ENCODE assay signal across 17 cellular contexts in the genomic region with DNA sequence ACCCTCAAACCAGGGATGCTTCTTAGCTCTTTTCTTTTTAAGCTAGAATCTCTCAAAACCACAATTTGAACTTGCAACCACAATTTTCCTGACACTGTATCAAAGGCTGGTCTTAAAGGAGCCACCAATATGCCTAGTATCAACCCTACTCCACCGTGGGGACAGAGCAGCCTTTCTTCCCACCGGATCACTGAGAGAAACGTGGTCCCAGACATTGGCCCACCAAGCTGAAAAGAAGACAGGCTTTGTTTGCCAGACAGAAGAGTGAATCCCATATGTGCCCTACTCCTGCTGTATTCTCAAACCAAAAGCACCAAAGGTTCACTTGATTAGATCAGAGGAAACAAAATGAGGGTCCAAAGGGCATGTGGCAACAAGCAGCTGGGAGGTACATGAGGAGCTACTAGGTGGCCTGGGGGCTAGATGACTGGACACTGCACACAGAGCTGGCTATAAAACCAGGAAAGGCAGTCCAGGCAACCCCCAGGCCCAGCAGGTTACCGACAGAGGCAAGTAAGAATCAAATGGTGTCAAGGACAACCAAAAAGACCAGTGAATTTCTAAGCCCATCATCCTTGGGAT. TPM values are rescaled to one million over a fixed set of nuclear protein-coding genes. Genes with fewer than 3 reads are reported as not detected.
DNase-seq lines count a peak whose midpoint lies in the region; FAIRE-seq and TF ChIP-seq lines count a peak whose summit lies in the region.
"Had no signal": no experiment of that assay in that cellular context is flagged by ENCODE, and none has a peak within 500 bp of the region (broad histone marks: within the 10 kb centered on the region; RNA-seq: fewer than 3 reads in every experiment).

No MANE protein-coding gene starts in this region.

- no peak for DNase-seq in activated naive CD4-positive, alpha-beta T cell (lab: John Stamatoyannopoulos, UW)
- DNase-seq in astrocyte (ENCODE audit: low read depth): no peak
- DNase-seq in activated effector memory CD4-positive, alpha-beta T cell treated with anti-CD3 and anti-CD28 coated beads, Interleukin-2, amount 50 U/mL, for 16 hours: no peak
- DNase-seq in SK-N-SH: no peak
- DNase-seq in NCI-H526 (lab: John Stamatoyannopoulos, UW): no peak
- DNase-seq: ACHN; activated gamma-delta T cell; central memory CD4-positive, alpha-beta T cell; DMS 273 treated with DMSO at 0.1 percent for 48 hours; esophagus squamous epithelium; NCI-H2227 treated with DMSO at 0.1 percent for 48 hours; upper lobe of left lung had no signal

- TF ChIP-seq RAD21 in liver (IDR thresholded peaks at IDR 0.05): peak in 1 of 2 donors; percentile 47
- no peak for TF ChIP-seq RAD21 in SK-N-SH (IDR thresholded peaks at IDR 0.05; ENCODE audit: low read length)

- H3K27me3 ChIP-seq in astrocyte (ENCODE audit: insufficient read depth, low read length) (peaks cover 13% of the 10 kb centered on the region), liver (ENCODE audit: control insufficient read depth in 4 of 4, insufficient read depth in 4 of 4, low read length in 3 of 4) (no peaks in the 10 kb centered on the region), thymus (ENCODE audit: control insufficient read depth, insufficient read depth) (no peaks in the 10 kb centered on the region), SK-N-SH (ENCODE audit: insufficient read depth) (no peaks in the 10 kb centered on the region)

- WGBS in liver: 44% methylated on average over 4 of the region's 4 CpGs
- 85% methylated on average over 4 of the region's 4 CpGs for WGBS in thymus
- WGBS in SK-N-SH (ENCODE audit: low lambda C conversion rate): 79% methylated on average over 4 of the region's 4 CpGs

- peaks cover 17% of the 10 kb centered on the region for H3F3A ChIP-seq in SK-N-SH (replicated peaks; ENCODE audit: insufficient read depth)

- no peak overlapping the region for H3K4me3 ChIP-seq in astrocyte (ENCODE audit: insufficient read depth, low read depth, low read length)
- H3K4me3 ChIP-seq in liver (ENCODE audit: low read depth in 1 of 3, low read length in 3 of 3): no peak overlapping the region
- H3K4me3 ChIP-seq in thymus (ENCODE audit: low read length): no peak overlapping the region
- no peak overlapping the region for H3K4me3 ChIP-seq in SK-N-SH (ENCODE audit: low read depth in 2 of 2, low read length in 1 of 2)
- H3K4me3 ChIP-seq: esophagus squamous epithelium, upper lobe of left lung had no signal

- no peaks in the 10 kb centered on the region for H3K9me3 Mint-ChIP-seq in activated naive CD4-positive, alpha-beta T cell treated with anti-CD3 and anti-CD28 coated beads, Interleukin-2, amount 50 U/mL, for 24 hours
- no peaks in the 10 kb centered on the region for H3K9me3 Mint-ChIP-seq in astrocyte (ENCODE audit: unreplicated experiment)

- peaks cover 39% of the 10 kb centered on the region for H3K4me1 Mint-ChIP-seq in activated naive CD4-positive, alpha-beta T cell treated with anti-CD3 and anti-CD28 coated beads, Interleukin-2, amount 50 U/mL, for 24 hours
- peaks cover 27% of the 10 kb centered on the region for H3K4me1 Mint-ChIP-seq in astrocyte (ENCODE audit: low read depth, unreplicated experiment)

- H3K36me3 ChIP-seq in astrocyte (ENCODE audit: insufficient read depth, low read length) (peaks cover 39% of the 10 kb centered on the region), liver (ENCODE audit: control insufficient read depth in 4 of 4, insufficient read depth in 3 of 4, low read depth in 1 of 4, low read length in 3 of 4) (peaks cover 16 to 44% (median 35%) of the 10 kb centered on the region in 4 donors), thymus (ENCODE audit: control insufficient read depth, insufficient read depth) (peaks cover 53% of the 10 kb centered on the region), SK-N-SH (replicated peaks in 1 of 2; ENCODE audit: control insufficient read depth in 1 of 2, insufficient read depth in 2 of 2, low read length in 1 of 2) (peaks cover 13 to 57% of the 10 kb centered on the region in 2 experiments)

- no peaks in the 10 kb centered on the region for H3K9me3 ChIP-seq in astrocyte (ENCODE audit: insufficient read depth, low read depth, low read length)
- no peaks in the 10 kb centered on the region for H3K9me3 ChIP-seq in liver (ENCODE audit: control insufficient read depth in 4 of 4, low read length in 3 of 4)
- no peaks in the 10 kb centered on the region for H3K9me3 ChIP-seq in thymus (ENCODE audit: control insufficient read depth)
- no peaks in the 10 kb centered on the region for H3K9me3 ChIP-seq in SK-N-SH
- H3K9me3 ChIP-seq: esophagus squamous epithelium, upper lobe of left lung had no signal

- no peak for TF ChIP-seq EP300 in SK-N-SH (IDR thresholded peaks at IDR 0.05; ENCODE audit: borderline replicate concordance in 1 of 2, low read depth in 1 of 2, low read length in 1 of 2)

- no peak overlapping the region for H3K4me3 Mint-ChIP-seq in activated naive CD4-positive, alpha-beta T cell treated with anti-CD3 and anti-CD28 coated beads, Interleukin-2, amount 50 U/mL, for 24 hours
- H3K4me3 Mint-ChIP-seq in astrocyte (ENCODE audit: unreplicated experiment): no peak overlapping the region

- peaks cover 17% of the 10 kb centered on the region for H3K36me3 Mint-ChIP-seq in activated naive CD4-positive, alpha-beta T cell treated with anti-CD3 and anti-CD28 coated beads, Interleukin-2, amount 50 U/mL, for 24 hours
- peaks cover 29% of the 10 kb centered on the region for H3K36me3 Mint-ChIP-seq in astrocyte (ENCODE audit: low read depth, unreplicated experiment)

- H3K9me2 ChIP-seq in SK-N-SH: no peaks in the 10 kb centered on the region

- POLR2A ChIA-PET in SK-N-SH (lab: Yijun Ruan, JAX): interaction anchor here (1.0 kb wide), 1 partner anchor 21 kb away, joined by 3 read pairs; no protein-coding TSS in a partner anchor

- H3K27ac ChIP-seq in astrocyte (ENCODE audit: low read depth, low read length): no peak overlapping the region
- peak overlapping the region; percentile 17 to 37 for H3K27ac ChIP-seq in liver (ENCODE audit: low read depth in 1 of 2, low read length in 2 of 2)
- peak overlapping the region; percentile 1 for H3K27ac ChIP-seq in thymus (ENCODE audit: low read depth)
- H3K27ac ChIP-seq in SK-N-SH (ENCODE audit: low read depth in 2 of 2, low read length in 1 of 2): peak overlapping the region in 1 of 2 experiments; percentile 75; a peak in 1 of 4 replicates
- H3K27ac ChIP-seq: upper lobe of left lung had no signal

- H3K9ac ChIP-seq in astrocyte (ENCODE audit: low read length): peak overlapping the region; percentile 4
- no peak overlapping the region for H3K9ac ChIP-seq in liver (ENCODE audit: low read depth in 1 of 2, low read length in 2 of 2)
- H3K9ac ChIP-seq in SK-N-SH: no peak overlapping the region

- TF ChIP-seq CTCF in astrocyte (IDR thresholded peaks at IDR 0.05; ENCODE audit: insufficient read depth, low read depth, low read length): no peak
- no peak for TF ChIP-seq CTCF in liver (IDR thresholded peaks at IDR 0.05; ENCODE audit: low read depth, low read length, missing input control)
- TF ChIP-seq CTCF in SK-N-SH (IDR thresholded peaks at IDR 0.05): no peak

- H3K27me3 Mint-ChIP-seq in activated naive CD4-positive, alpha-beta T cell treated with anti-CD3 and anti-CD28 coated beads, Interleukin-2, amount 50 U/mL, for 24 hours: no peaks in the 10 kb centered on the region
- no peaks in the 10 kb centered on the region for H3K27me3 Mint-ChIP-seq in astrocyte (ENCODE audit: low read depth, unreplicated experiment)

- peaks cover 80% of the 10 kb centered on the region for H4K20me1 ChIP-seq in astrocyte (ENCODE audit: insufficient read depth, low read length)
- H4K20me1 ChIP-seq in SK-N-SH (ENCODE audit: insufficient read depth): 0 out of 2 replicates have a peak, but pooled peaks cover 6% of the 10 kb centered on the region

- no peak overlapping the region for H2AFZ ChIP-seq in astrocyte (ENCODE audit: low read depth, low read length)
- no peak overlapping the region for H2AFZ ChIP-seq in SK-N-SH (ENCODE audit: low read depth)

- CTCF ChIA-PET in SK-N-SH (lab: Yijun Ruan, JAX): interaction anchor here (0.9 to 1.1 kb wide), 2 partner anchors 37 to 111 kb away, joined by 3 to 4 read pairs; no protein-coding TSS in a partner anchor

- peak overlapping the region; percentile 65 for H3K4me2 ChIP-seq in astrocyte (ENCODE audit: low read length)
- H3K4me2 ChIP-seq in SK-N-SH: no peak overlapping the region

- H3K27ac Mint-ChIP-seq in activated naive CD4-positive, alpha-beta T cell treated with anti-CD3 and anti-CD28 coated beads, Interleukin-2, amount 50 U/mL, for 24 hours: peak overlapping the region; percentile 19
- H3K27ac Mint-ChIP-seq in astrocyte (ENCODE audit: unreplicated experiment): no peak overlapping the region

- H3K4me1 ChIP-seq in astrocyte (ENCODE audit: insufficient read depth, low read length) (peaks cover 44% of the 10 kb centered on the region), liver (ENCODE audit: control insufficient read depth in 4 of 4, insufficient read depth in 4 of 4, low read length in 3 of 4) (peaks cover 3 to 42% (median 26%) of the 10 kb centered on the region in 4 donors), thymus (ENCODE audit: control insufficient read depth, insufficient read depth, low read length) (peaks cover 10% of the 10 kb centered on the region), SK-N-SH (ENCODE audit: control insufficient read depth in 1 of 2, insufficient read depth in 2 of 2, low read depth in 1 of 2, low read length in 1 of 2) (peaks cover 11 to 19% of the 10 kb centered on the region in 2 experiments; a peak in 2 of 4 replicates)

- FAIRE-seq in astrocyte (lab: Jason Lieb, UNC): no peak

- no peaks in the 10 kb centered on the region for H3K79me2 ChIP-seq in astrocyte (ENCODE audit: insufficient read depth, low read length)
- H3K79me2 ChIP-seq in SK-N-SH (ENCODE audit: insufficient read depth): no peaks in the 10 kb centered on the region

RNA-seq across cellular contexts. Expression of a gene that starts 3.6 kb away (rescaled TPM):
- total RNA-seq in astrocyte (12.2 and 17.7 TPM in 2 replicates), liver (1 to 10 TPM; 1.9 to 3.3 TPM)
- polyA plus RNA-seq in liver (1 to 10 TPM; 2.2 to 6.0 TPM), thymus (11.5 TPM), SK-N-SH (2012; rRNA removed) (3.4 and 5.0 TPM in 2 replicates)
- polyA plus RNA-seq in SK-N-SH (2012; cell fraction: cytosol; rRNA removed): 0.82 and 1.6 TPM in 2 replicates
- 24.9 and 31.4 TPM in 2 replicates for polyA plus RNA-seq in SK-N-SH (2012; cell fraction: nucleus; rRNA removed)

RNA-seq across cellular contexts. Expression of a gene that starts 34.2 kb away (rescaled TPM):
- total RNA-seq in astrocyte: 222 and 251 TPM in 2 replicates
- 100 to 1,000 TPM; 108 to 146 TPM for total RNA-seq in liver
- polyA plus RNA-seq in liver: 10 to 100 TPM; 37.5 to 70.2 TPM
- 129 TPM for polyA plus RNA-seq in thymus
- polyA plus RNA-seq in SK-N-SH (2012; rRNA removed): 170 and 224 TPM in 2 replicates
- 165 and 169 TPM in 2 replicates for polyA plus RNA-seq in SK-N-SH (2012; cell fraction: cytosol; rRNA removed)
- polyA plus RNA-seq in SK-N-SH (2012; cell fraction: nucleus; rRNA removed): 146 and 236 TPM in 2 replicates

RNA-seq across cellular contexts. Expression of a gene that starts 34.3 kb away (rescaled TPM):
- total RNA-seq in astrocyte (23.8 and 23.9 TPM in 2 replicates), liver (10 to 100 TPM; 15.7 to 47.7 TPM)
- polyA plus RNA-seq in liver (100 to 1,000 TPM in 1 of 2 donors, 10 to 100 TPM in 1; 59.2 to 134 TPM), thymus (47.4 TPM), SK-N-SH (2012; rRNA removed) (71.0 and 72.0 TPM in 2 replicates)
- 20.5 and 34.1 TPM in 2 replicates for polyA plus RNA-seq in SK-N-SH (2012; cell fraction: cytosol; rRNA removed)
- 253 and 263 TPM in 2 replicates for polyA plus RNA-seq in SK-N-SH (2012; cell fraction: nucleus; rRNA removed)

RNA-seq across cellular contexts. Expression of a gene that starts 57.8 kb away (rescaled TPM):
- total RNA-seq in astrocyte (0.79 and 1.4 TPM in 2 replicates), liver (1 to 10 TPM in 1 of 2 donors, not detected in 1; 1.7 TPM)
- polyA plus RNA-seq in liver (under 1 TPM; 0.31 to 0.40 TPM), thymus (1.4 TPM), SK-N-SH (2012; rRNA removed) (0.23 TPM in 1 of 2 replicates, not detected in the other)
- polyA plus RNA-seq in SK-N-SH (2012; cell fraction: cytosol; rRNA removed): 0.01 TPM in 1 of 2 replicates, not detected in the other
- polyA plus RNA-seq in SK-N-SH (2012; cell fraction: nucleus; rRNA removed): 0.07 and 0.13 TPM in 2 replicates
- total RNA-seq: OCI-LY7; T-helper 2 cell treated with Interferon-gamma antibody and Interleukin-4, amounts not matched to agents 100 ng/mL and 5 ng/mL, for 36 hours had no signal
